Comparison of ENCODE assay signal across 27 cellular contexts in genomic region chr1:114134518-114134917, GRCh38. TPM values are rescaled to one million over a fixed set of nuclear protein-coding genes. Genes with fewer than 3 reads are reported as not detected.
"Had no signal": no experiment of that assay in that cellular context is flagged by ENCODE, and none has a peak within 500 bp of the region (broad histone marks: within the 10 kb centered on the region; RNA-seq: fewer than 3 reads in every experiment).

No MANE protein-coding gene starts in this region.

- H3K27me3 ChIP-seq: gastrocnemius medialis, right atrium auricular region, tibial nerve had no signal

- ATAC-seq: activated CD8-positive, alpha-beta T cell treated with anti-CD3 and anti-CD28 coated beads for 36 hours; gastrocnemius medialis; naive thymus-derived CD8-positive, alpha-beta T cell had no signal

- H3K9ac ChIP-seq: parathyroid adenoma had no signal

- H3K4me3 ChIP-seq: coronary artery, dorsolateral prefrontal cortex, gastrocnemius medialis, right atrium auricular region, tibial nerve had no signal

- H3K9me3 Mint-ChIP-seq: activated B cell treated with CpG ODN at 0.5 μM for 24 hours; activated CD8-positive, alpha-beta T cell treated with anti-CD3 and anti-CD28 coated beads for 36 hours; activated T-helper 2 cell treated with anti-CD3 and anti-CD28 coated beads, Interferon-gamma antibody, Interleukin-2, Interleukin-4, amounts not matched to agents 10 μg/mL and 5 μg/mL and 100 μg/mL, durations not matched to agents 14 hours and 24 hours and 36 hours; mesothelial cell of epicardium; neural crest cell had no signal

- H3K27ac ChIP-seq: coronary artery, dorsolateral prefrontal cortex, gastrocnemius medialis, parathyroid adenoma, right atrium auricular region, tibial nerve had no signal

- H2AFZ ChIP-seq: parathyroid adenoma had no signal

- H3K79me2 ChIP-seq: parathyroid adenoma had no signal

- DNase-seq: activated B cell treated with CpG ODN at 0.5 μM for 24 hours; activated CD4-positive, alpha-beta T cell treated with anti-CD3 and anti-CD28 coated beads, Interleukin-2, amount 50 U/mL, for 1 hour; activated CD8-positive, alpha-beta T cell treated with anti-CD3 and anti-CD28 coated beads for 36 hours; activated naive CD4-positive, alpha-beta T cell treated with Interleukin-2 at 50 U/mL for 16 hours; activated T-cell treated with anti-CD3 and anti-CD28 coated beads, Interleukin-2, amount 50 U/mL, for 48 hours; anterior cingulate cortex; cerebellar nuclear complex; dorsolateral prefrontal cortex; effector memory CD4-positive, alpha-beta T cell; erythroblast; gastrocnemius medialis; glutamatergic neuron; islet precursor cell; naive thymus-derived CD8-positive, alpha-beta T cell; nucleus accumbens; stimulated activated CD4-positive, alpha-beta T cell treated with anti-CD3 and anti-CD28 coated beads, Interleukin-2, amount 100 ng/mL, for 48 hours; stimulated activated naive CD4-positive, alpha-beta T cell treated with Interleukin-2 at 50 U/mL for 16 hours; T-helper 2 cell had no signal

- H3K9me3 ChIP-seq: gastrocnemius medialis, right atrium auricular region, tibial nerve had no signal

- H3K36me3 Mint-ChIP-seq: activated naive CD8-positive, alpha-beta T cell; mesothelial cell of epicardium; naive thymus-derived CD8-positive, alpha-beta T cell had no signal

- H3K36me3 ChIP-seq: gastrocnemius medialis, right atrium auricular region, tibial nerve had no signal

- H3K27ac Mint-ChIP-seq: activated B cell treated with CpG ODN at 0.5 μM for 24 hours; activated CD8-positive, alpha-beta T cell treated with anti-CD3 and anti-CD28 coated beads for 36 hours; activated naive CD8-positive, alpha-beta T cell; activated T-helper 2 cell treated with anti-CD3 and anti-CD28 coated beads, Interferon-gamma antibody, Interleukin-2, Interleukin-4, amounts not matched to agents 10 μg/mL and 5 μg/mL and 100 μg/mL, durations not matched to agents 14 hours and 24 hours and 36 hours; mesothelial cell of epicardium; naive thymus-derived CD8-positive, alpha-beta T cell had no signal

- H3K4me1 Mint-ChIP-seq: activated B cell treated with CpG ODN at 0.5 μM for 24 hours had no signal

- H3K4me3 Mint-ChIP-seq: activated B cell treated with CpG ODN at 0.5 μM for 24 hours; activated CD8-positive, alpha-beta T cell treated with anti-CD3 and anti-CD28 coated beads for 36 hours; activated naive CD8-positive, alpha-beta T cell; mesothelial cell of epicardium; naive thymus-derived CD8-positive, alpha-beta T cell; neural crest cell had no signal

- H3K4me1 ChIP-seq: parathyroid adenoma, right atrium auricular region had no signal

RNA-seq across cellular contexts. Expression of gene SYT6, which starts 19.2 kb away (rescaled TPM):
- total RNA-seq: activated B cell treated with CpG ODN at 0.5 μM for 24 hours; activated CD8-positive, alpha-beta T cell treated with anti-CD3 and anti-CD28 coated beads for 36 hours; activated T-helper 2 cell treated with anti-CD3 and anti-CD28 coated beads, Interferon-gamma antibody, Interleukin-2, Interleukin-4, amounts not matched to agents 10 μg/mL and 5 μg/mL and 100 μg/mL, durations not matched to agents 14 hours and 24 hours and 36 hours; naive thymus-derived CD8-positive, alpha-beta T cell; pulmonary artery endothelial cell; right atrium auricular region had no signal
- polyA plus RNA-seq: naive thymus-derived CD8-positive, alpha-beta T cell had no signal
